In genomic region chr11:13260196-13260962, GRCh38 we compare ENCODE assay signal across 11 cellular contexts. TPM values are rescaled to one million over a fixed set of nuclear protein-coding genes. Genes with fewer than 3 reads are reported as not detected.
DNase-seq lines count a peak whose midpoint lies in the region; ATAC-seq and TF ChIP-seq lines count a peak whose summit lies in the region.
"Had no signal": no experiment of that assay in that cellular context is flagged by ENCODE, and none has a peak within 500 bp of the region (broad histone marks: within the 10 kb centered on the region; RNA-seq: fewer than 3 reads in every experiment).

No MANE protein-coding gene starts in this region.

- H3K36me3 ChIP-seq in adrenal gland (replicated peaks in 1 of 2) (no peaks in the 10 kb centered on the region), lung (ENCODE audit: control insufficient read depth in 2 of 2, insufficient read depth in 2 of 2, low read length in 2 of 2) (no peaks in the 10 kb centered on the region), tibial nerve (no peaks in the 10 kb centered on the region)

- intact Hi-C loops in adrenal gland (cut with DNase I): loop anchor here in 1 of 2 donors (10.0 kb wide), 1 partner anchor 46 kb away; no protein-coding TSS in a partner anchor

- TF ChIP-seq POLR2A in adrenal gland (IDR thresholded peaks at IDR 0.05) (no peak), tibial nerve (IDR thresholded peaks at IDR 0.05) (no peak)

- peaks cover 17 to 22% of the 10 kb centered on the region in 2 donors for H3K4me1 ChIP-seq in adrenal gland (replicated peaks in 1 of 2)
- peaks cover 0 to 13% of the 10 kb centered on the region in 2 donors for H3K4me1 ChIP-seq in lung (ENCODE audit: control insufficient read depth in 2 of 2, insufficient read depth in 2 of 2, low read length in 2 of 2)
- peaks cover 0 to 45% (median 23%) of the 10 kb centered on the region in 4 donors for H3K4me1 ChIP-seq in tibial nerve

- H3K27ac ChIP-seq in adrenal gland (peak overlapping the region in 4 of 5 donors; percentile 74 to 91 (median 84)), lung (ENCODE audit: low read depth in 1 of 2, low read length in 1 of 2) (peak overlapping the region; percentile 69 to 81), tibial nerve (peak overlapping the region; percentile 17 to 90 (median 64))

- H3K4me3 ChIP-seq in adrenal gland (no peak overlapping the region), lung (no peak overlapping the region), tibial nerve (no peak overlapping the region)

- TF ChIP-seq CTCF in adrenal gland (IDR thresholded peaks at IDR 0.05) (no peak), lung (IDR thresholded peaks at IDR 0.05; ENCODE audit: control extremely low read depth, extremely low read depth) (no peak), tibial nerve (IDR thresholded peaks at IDR 0.05) (no peak)

- no peaks in the 10 kb centered on the region for H3K27me3 ChIP-seq in adrenal gland
- no peaks in the 10 kb centered on the region for H3K27me3 ChIP-seq in lung (ENCODE audit: control insufficient read depth, insufficient read depth)
- H3K27me3 ChIP-seq in tibial nerve: no peaks in the 10 kb centered on the region

- no peaks in the 10 kb centered on the region for H3K9me3 ChIP-seq in adrenal gland (replicated peaks in 1 of 3)
- no peaks in the 10 kb centered on the region for H3K9me3 ChIP-seq in lung (ENCODE audit: control insufficient read depth in 2 of 2, insufficient read depth in 1 of 2, low read length in 1 of 2)
- no peaks in the 10 kb centered on the region for H3K9me3 ChIP-seq in tibial nerve

- no peak for TF ChIP-seq EP300 in tibial nerve (IDR thresholded peaks at IDR 0.05)

- WGBS in adrenal gland, 4 donors: 72 to 84% (median 80%) methylated on average over 7 of the region's 7 CpGs
- 64 to 77% methylated on average over 7 of the region's 7 CpGs for WGBS in lung, 2 donors
- 64 to 65% methylated on average over 7 of the region's 7 CpGs for WGBS in tibial nerve, 2 donors

- DNase-seq in NCI-H2107 treated with DMSO at 0.1 percent for 48 hours (lab: John Stamatoyannopoulos, UW; ENCODE audit: unreplicated experiment) (peak; percentile 40), NCI-H2107 (lab: John Stamatoyannopoulos, UW) (no peak), adrenal gland (no peak), lung (ENCODE audit: low spot score) (no peak), tibial nerve (ENCODE audit: low spot score in 2 of 2) (no peak), T-helper 1 cell (no peak), CD1c-positive myeloid dendritic cell (ENCODE audit: extremely low spot score) (no peak)
- DNase-seq: activated CD4-positive, alpha-beta T cell treated with anti-CD3 and anti-CD28 coated beads, Interleukin-2, amount 50 U/mL, for 4 hours; NCI-H226; T-cell had no signal

- ATAC-seq in lung (ENCODE audit: insufficient read depth, low FRiP score) (no peak), HG02840 (IDR thresholded peaks at IDR 0.05; ENCODE audit: low FRiP score, unreplicated experiment) (no peak)

RNA-seq across cellular contexts. Expression of gene BMAL1, which starts 17.2 kb away (rescaled TPM):
- total RNA-seq in adrenal gland (10 to 100 TPM; 17.2 to 80.3 (median 36.9) TPM), lung (10 to 100 TPM; 35.8 to 38.0 TPM), tibial nerve (10 to 100 TPM; 34.5 to 61.2 (median 58.0) TPM)
- polyA plus RNA-seq in adrenal gland (10 to 100 TPM; 13.9 to 66.5 (median 27.8) TPM), lung (10 to 100 TPM; 13.4 to 16.6 TPM)
